ENCODE assay signal across 20 cellular contexts in genomic region chr21:35254752-35255138, GRCh38.
DNase-seq lines count a peak whose midpoint lies in the region; ATAC-seq and TF ChIP-seq lines count a peak whose summit lies in the region.
"Had no signal": no experiment of that assay in that cellular context is flagged by ENCODE, and none has a peak within 500 bp of the region (broad histone marks: within the 10 kb centered on the region; RNA-seq: fewer than 3 reads in every experiment).

No MANE protein-coding gene starts in this region.

- no peaks in the 10 kb centered on the region for H3K27me3 Mint-ChIP-seq in osteocyte (ENCODE audit: unreplicated experiment)
- H3K27me3 Mint-ChIP-seq: activated naive CD4-positive, alpha-beta T cell treated with anti-CD3 and anti-CD28 coated beads, Interleukin-2, amount 50 U/mL, for 24 hours; stimulated activated naive CD8-positive, alpha-beta T cell treated with anti-CD3 and anti-CD28 coated beads, Interleukin-15, amount 100 ng/mL, for 72 hours had no signal

- TF ChIP-seq POLR2A in heart left ventricle (IDR thresholded peaks at IDR 0.05) = no peak
- TF ChIP-seq POLR2A in breast epithelium (IDR thresholded peaks at IDR 0.05) = no peak
- TF ChIP-seq POLR2A in vagina (IDR thresholded peaks at IDR 0.05) = no peak

- peaks cover 3% of the 10 kb centered on the region for H3K36me3 Mint-ChIP-seq in osteocyte (ENCODE audit: unreplicated experiment)

- peak overlapping the region; percentile 28 for H3K27ac Mint-ChIP-seq in osteocyte (ENCODE audit: unreplicated experiment)
- H3K27ac Mint-ChIP-seq: activated CD8-positive, alpha-beta T cell treated with anti-CD3 and anti-CD28 coated beads for 36 hours; activated naive CD4-positive, alpha-beta T cell treated with anti-CD3 and anti-CD28 coated beads, Interleukin-2, amount 50 U/mL, for 24 hours; stimulated activated naive CD8-positive, alpha-beta T cell treated with anti-CD3 and anti-CD28 coated beads, Interleukin-15, amount 100 ng/mL, for 72 hours had no signal

- ATAC-seq in heart left ventricle (no peak), GM18868 (IDR thresholded peaks at IDR 0.05; ENCODE audit: unreplicated experiment) (no peak)
- ATAC-seq: A549; activated CD8-positive, alpha-beta T cell treated with anti-CD3 and anti-CD28 coated beads for 36 hours; Right ventricle myocardium inferior; stimulated activated naive CD8-positive, alpha-beta T cell treated with anti-CD3 and anti-CD28 coated beads, Interleukin-15, amount 100 ng/mL, for 72 hours had no signal

- peaks cover 21% of the 10 kb centered on the region for H3K4me1 ChIP-seq in left ventricle myocardium inferior
- peaks cover 4 to 29% (median 18%) of the 10 kb centered on the region in 12 donors for H3K4me1 ChIP-seq in heart left ventricle
- peaks cover 0 to 12% of the 10 kb centered on the region in 2 donors for H3K4me1 ChIP-seq in breast epithelium
- H3K4me1 ChIP-seq in vagina = peaks cover 29% of the 10 kb centered on the region
- H3K4me1 ChIP-seq: BLaER1 treated with 17β-estradiol and CSF1 and Interleukin-3, amounts not matched to agents 10 nM and 100 nM had no signal

- TF ChIP-seq CTCF in left ventricle myocardium inferior (IDR thresholded peaks at IDR 0.05; ENCODE audit: borderline replicate concordance) (no peak), heart left ventricle (IDR thresholded peaks at IDR 0.05) (no peak), breast epithelium (IDR thresholded peaks at IDR 0.05) (no peak), osteocyte (IDR thresholded peaks at IDR 0.05) (no peak), vagina (IDR thresholded peaks at IDR 0.05) (no peak)

- peaks cover 48% of the 10 kb centered on the region for H3K4me1 Mint-ChIP-seq in osteocyte (ENCODE audit: unreplicated experiment)
- H3K4me1 Mint-ChIP-seq: activated naive CD4-positive, alpha-beta T cell treated with anti-CD3 and anti-CD28 coated beads, Interleukin-2, amount 50 U/mL, for 24 hours had no signal

- DNase-seq in left ventricle myocardium inferior = no peak
- no peak for DNase-seq in heart left ventricle
- no peak for DNase-seq in breast epithelium (ENCODE audit: low spot score in 2 of 2)
- DNase-seq in osteocyte (ENCODE audit: extremely low spot score, unreplicated experiment) = no peak
- DNase-seq in vagina (ENCODE audit: extremely low spot score in 2 of 2) = no peak
- DNase-seq in iPS-NIHi7 (ENCODE audit: extremely low spot score) = no peak
- no peak for DNase-seq in COR-L47 (lab: John Stamatoyannopoulos, UW)
- DNase-seq: activated CD8-positive, alpha-beta T cell treated with anti-CD3 and anti-CD28 coated beads for 36 hours; activated T-cell treated with anti-CD3 and anti-CD28 coated beads, Interleukin-2, amount 50 U/mL, for 1 hour; GDM1; kidney glomerular epithelial cell; NCI-H1105 treated with DMSO at 0.1 percent for 48 hours; NCI-H510A; sigmoid colon; stimulated activated naive CD8-positive, alpha-beta T cell treated with anti-CD3 and anti-CD28 coated beads, Interleukin-15, amount 100 ng/mL, for 72 hours had no signal

- peaks cover 5% of the 10 kb centered on the region for H3K9me3 Mint-ChIP-seq in osteocyte (ENCODE audit: unreplicated experiment)

- H3K4me3 ChIP-seq in left ventricle myocardium inferior (no peak overlapping the region), heart left ventricle (no peak overlapping the region), breast epithelium (no peak overlapping the region), vagina (no peak overlapping the region)
- H3K4me3 ChIP-seq: A549; BLaER1 treated with 17β-estradiol and CSF1 and Interleukin-3, amounts not matched to agents 10 nM and 100 nM; sigmoid colon had no signal

- H3K27me3 ChIP-seq in left ventricle myocardium inferior (ENCODE audit: low read depth) = no peaks in the 10 kb centered on the region
- H3K27me3 ChIP-seq in heart left ventricle = no peaks in the 10 kb centered on the region
- no peaks in the 10 kb centered on the region for H3K27me3 ChIP-seq in breast epithelium
- no peaks in the 10 kb centered on the region for H3K27me3 ChIP-seq in vagina
- H3K27me3 ChIP-seq: BLaER1 treated with 17β-estradiol and CSF1 and Interleukin-3, amounts not matched to agents 10 nM and 100 nM; sigmoid colon had no signal

- 59 to 60% (median 60%) methylated on average over 2 of the region's 2 CpGs for WGBS in heart left ventricle, 4 donors

- no peaks in the 10 kb centered on the region for H3K36me3 ChIP-seq in left ventricle myocardium inferior
- no peaks in the 10 kb centered on the region for H3K36me3 ChIP-seq in heart left ventricle
- H3K36me3 ChIP-seq in breast epithelium = no peaks in the 10 kb centered on the region
- no peaks in the 10 kb centered on the region for H3K36me3 ChIP-seq in vagina
- H3K36me3 ChIP-seq: BLaER1 treated with 17β-estradiol and CSF1 and Interleukin-3, amounts not matched to agents 10 nM and 100 nM; sigmoid colon had no signal

- H3K27ac ChIP-seq in left ventricle myocardium inferior (replicated peaks) (peak overlapping the region; percentile 8), heart left ventricle (peak overlapping the region in 5 of 12 donors; percentile 37 to 80 (median 64)), breast epithelium (peak overlapping the region; percentile 74 to 86), vagina (peak overlapping the region; percentile 34)
- H3K27ac ChIP-seq: BLaER1 treated with 17β-estradiol and CSF1 and Interleukin-3, amounts not matched to agents 10 nM and 100 nM had no signal

- intact Hi-C loops in left ventricle myocardium inferior (cut with micrococcal nuclease) (no loop called here), heart left ventricle (cut with DNase I) (loop anchor here in 1 of 10 donors (5.0 kb wide), 1 partner anchor 42 kb away; no protein-coding TSS in a partner anchor), breast epithelium (cut with DNase I; ENCODE audit: low total_unique reads) (no loop called here), vagina (cut with DNase I) (no loop called here)

- H3K4me3 Mint-ChIP-seq in osteocyte (ENCODE audit: unreplicated experiment) = no peak overlapping the region
- H3K4me3 Mint-ChIP-seq: activated CD8-positive, alpha-beta T cell treated with anti-CD3 and anti-CD28 coated beads for 36 hours; activated naive CD4-positive, alpha-beta T cell treated with anti-CD3 and anti-CD28 coated beads, Interleukin-2, amount 50 U/mL, for 24 hours; stimulated activated naive CD8-positive, alpha-beta T cell treated with anti-CD3 and anti-CD28 coated beads, Interleukin-15, amount 100 ng/mL, for 72 hours had no signal

- H3K9me3 ChIP-seq in left ventricle myocardium inferior (replicated peaks) (no peaks in the 10 kb centered on the region), heart left ventricle (no peaks in the 10 kb centered on the region), breast epithelium (no peaks in the 10 kb centered on the region), vagina (no peaks in the 10 kb centered on the region)
- H3K9me3 ChIP-seq: A549, sigmoid colon had no signal
